Comparison of ENCODE assay signal across 1 cellular context in the genomic region with DNA sequence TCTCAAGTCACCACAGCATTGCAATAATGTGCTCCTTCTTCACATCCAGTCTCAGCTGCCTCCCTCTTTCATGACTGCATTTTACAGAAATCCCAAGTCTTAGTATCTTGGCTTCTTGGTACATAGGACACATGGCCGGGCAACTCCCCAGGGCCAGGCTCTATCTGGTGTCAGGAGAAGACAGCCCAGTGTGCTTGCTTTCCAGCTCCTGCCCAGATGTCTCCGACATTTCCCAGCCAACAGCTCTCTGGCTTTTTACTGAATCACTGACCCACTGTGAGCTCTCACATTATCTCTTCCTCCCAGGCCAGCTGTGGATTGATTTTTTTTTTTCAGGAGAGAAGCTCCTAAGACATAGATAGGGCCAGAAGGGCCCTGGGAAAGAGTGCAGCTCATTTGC.
TF ChIP-seq lines count a peak whose summit lies in the region.

No MANE protein-coding gene starts in this region.

TF ChIP-seq in GM23338, 12 proteins besides CTCF, POLR2A, EP300 and RAD21 (continued from another document):
- TF ChIP-seq ZNF462 (CRISPR knock-in tag; IDR thresholded peaks at IDR 0.05): no peak
